In the genomic region with DNA sequence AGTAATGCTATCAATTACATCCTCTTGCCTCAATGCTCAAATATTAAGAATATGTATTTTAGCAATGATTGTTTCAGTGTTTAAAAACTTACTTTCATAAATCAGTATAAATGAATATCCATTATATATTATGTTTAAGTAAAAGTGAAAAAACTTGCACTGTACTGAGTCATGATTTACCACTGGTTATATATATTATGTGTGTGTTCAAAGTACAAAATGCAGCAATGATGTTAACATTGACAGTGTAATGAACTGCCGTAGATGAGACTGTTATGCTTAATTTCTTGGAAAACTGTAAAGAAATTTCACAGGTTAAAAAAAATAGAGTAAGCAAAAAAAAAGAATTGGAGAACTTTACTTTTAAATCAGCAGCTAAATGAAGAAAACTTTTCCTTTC, we compare ENCODE assay signal across 12 cellular contexts.
"Had no signal": no experiment of that assay in that cellular context is flagged by ENCODE, and none has a peak within 500 bp of the region (broad histone marks: within the 10 kb centered on the region; RNA-seq: fewer than 3 reads in every experiment).

No MANE protein-coding gene starts in this region.

- DNase-seq: NCI-H1092, NCI-H1436, NCI-H187, NCI-H2029, NCI-H510A, NCI-H524 treated with DMSO at 0.1 percent for 48 hours, NCI-H774, Right ventricle myocardium superior, SIG-M5 had no signal

- H3K27me3 ChIP-seq: SJSA1 had no signal

- H3K4me3 ChIP-seq: SJSA1 had no signal

- H3K4me2 ChIP-seq: SK-N-SH had no signal

- H3K27ac ChIP-seq: SJSA1 had no signal

- H3K9me2 ChIP-seq: SK-N-SH had no signal

- H3K4me1 ChIP-seq: SJSA1 had no signal

- H3K9me3 ChIP-seq: SJSA1, SK-N-SH had no signal

- H3K9ac ChIP-seq: SK-N-SH had no signal

- FAIRE-seq: HepG2 had no signal
